ENCODE assay signal across 2 cellular contexts in the genomic region with DNA sequence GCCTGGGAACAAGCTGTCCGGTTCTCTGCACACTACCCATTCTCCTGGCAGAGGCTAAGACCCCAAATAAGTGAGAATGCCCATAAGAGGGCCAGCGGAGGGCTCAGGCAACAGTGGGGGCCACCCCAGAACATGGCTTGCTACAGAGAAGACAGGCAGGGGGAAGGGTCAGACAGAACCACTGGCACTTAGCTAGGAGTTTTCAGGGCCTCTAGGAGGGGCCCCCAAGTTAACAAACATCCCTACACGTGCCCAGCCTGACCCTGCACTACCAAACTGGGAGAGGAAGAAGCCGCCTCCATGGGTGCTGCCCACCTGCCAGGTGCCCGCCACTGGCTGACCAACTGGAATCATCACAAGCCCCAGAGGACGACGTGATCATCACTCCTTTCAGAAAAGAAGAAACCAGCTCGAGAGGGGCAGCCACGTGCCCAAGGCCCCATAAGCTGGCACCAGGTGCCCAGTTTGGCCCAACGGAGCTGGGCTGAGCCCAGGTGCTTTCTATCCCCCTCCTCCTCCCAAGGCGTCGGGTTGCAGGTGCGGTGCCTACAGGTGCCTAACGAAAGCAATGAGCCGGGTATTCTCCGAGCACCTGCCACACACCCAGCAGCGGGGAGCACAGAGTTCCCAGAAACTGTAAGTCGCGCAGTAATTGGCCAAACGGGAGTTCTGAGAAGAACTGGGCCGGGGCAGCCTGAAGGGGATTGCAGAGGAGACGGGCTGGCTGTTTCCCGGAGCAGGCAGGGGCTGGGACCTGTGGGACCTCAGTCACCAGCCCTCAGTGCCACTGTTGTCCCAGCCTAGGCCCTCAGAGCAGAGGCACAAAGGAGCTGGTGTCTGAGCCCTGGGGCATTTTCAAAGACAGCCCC.
TF ChIP-seq lines count a peak whose summit lies in the region.

No MANE protein-coding gene starts in this region.

TF ChIP-seq in SK-N-SH, 30 proteins besides CTCF, POLR2A, EP300 and RAD21 (continued from another document):
- TF ChIP-seq, protein P1, sequence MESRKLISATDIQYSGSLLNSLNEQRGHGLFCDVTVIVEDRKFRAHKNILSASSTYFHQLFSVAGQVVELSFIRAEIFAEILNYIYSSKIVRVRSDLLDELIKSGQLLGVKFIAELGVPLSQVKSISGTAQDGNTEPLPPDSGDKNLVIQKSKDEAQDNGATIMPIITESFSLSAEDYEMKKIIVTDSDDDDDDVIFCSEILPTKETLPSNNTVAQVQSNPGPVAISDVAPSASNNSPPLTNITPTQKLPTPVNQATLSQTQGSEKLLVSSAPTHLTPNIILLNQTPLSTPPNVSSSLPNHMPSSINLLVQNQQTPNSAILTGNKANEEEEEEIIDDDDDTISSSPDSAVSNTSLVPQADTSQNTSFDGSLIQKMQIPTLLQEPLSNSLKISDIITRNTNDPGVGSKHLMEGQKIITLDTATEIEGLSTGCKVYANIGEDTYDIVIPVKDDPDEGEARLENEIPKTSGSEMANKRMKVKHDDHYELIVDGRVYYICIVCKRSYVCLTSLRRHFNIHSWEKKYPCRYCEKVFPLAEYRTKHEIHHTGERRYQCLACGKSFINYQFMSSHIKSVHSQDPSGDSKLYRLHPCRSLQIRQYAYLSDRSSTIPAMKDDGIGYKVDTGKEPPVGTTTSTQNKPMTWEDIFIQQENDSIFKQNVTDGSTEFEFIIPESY (IDR thresholded peaks at IDR 0.05; ENCODE audit: borderline replicate concordance, low read depth) = no peak
- TF ChIP-seq JUND (IDR thresholded peaks at IDR 0.05) (no peak), GABPA (IDR thresholded peaks at IDR 0.05; ENCODE audit: low read depth) (no peak), NRF1 (IDR thresholded peaks at IDR 0.05; ENCODE audit: low read depth, low read length) (no peak), GATA2 (CRISPR knock-in tag; IDR thresholded peaks at IDR 0.05) (no peak), ELF1 (IDR thresholded peaks at IDR 0.05) (no peak), YY1 (IDR thresholded peaks at IDR 0.05; ENCODE audit: low read depth) (no peak), SIN3A (IDR thresholded peaks at IDR 0.05; ENCODE audit: borderline replicate concordance, low read depth, low read length) (no peak), MEF2A (IDR thresholded peaks at IDR 0.05; ENCODE audit: borderline replicate concordance, low read depth) (no peak), RXRA (IDR thresholded peaks at IDR 0.05; ENCODE audit: borderline replicate concordance, low read depth) (no peak), SMC3 (IDR thresholded peaks at IDR 0.05; ENCODE audit: low read depth, low read length) (no peak)
- TF ChIP-seq, protein P2, sequence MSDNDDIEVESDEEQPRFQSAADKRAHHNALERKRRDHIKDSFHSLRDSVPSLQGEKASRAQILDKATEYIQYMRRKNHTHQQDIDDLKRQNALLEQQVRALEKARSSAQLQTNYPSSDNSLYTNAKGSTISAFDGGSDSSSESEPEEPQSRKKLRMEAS (IDR thresholded peaks at IDR 0.05; ENCODE audit: low read depth) = no peak
- TF ChIP-seq, protein P3, sequence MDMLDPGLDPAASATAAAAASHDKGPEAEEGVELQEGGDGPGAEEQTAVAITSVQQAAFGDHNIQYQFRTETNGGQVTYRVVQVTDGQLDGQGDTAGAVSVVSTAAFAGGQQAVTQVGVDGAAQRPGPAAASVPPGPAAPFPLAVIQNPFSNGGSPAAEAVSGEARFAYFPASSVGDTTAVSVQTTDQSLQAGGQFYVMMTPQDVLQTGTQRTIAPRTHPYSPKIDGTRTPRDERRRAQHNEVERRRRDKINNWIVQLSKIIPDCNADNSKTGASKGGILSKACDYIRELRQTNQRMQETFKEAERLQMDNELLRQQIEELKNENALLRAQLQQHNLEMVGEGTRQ (IDR thresholded peaks at IDR 0.05; ENCODE audit: borderline replicate concordance, low read depth, low read length) = no peak

TF ChIP-seq in SK-N-SH treated with all-trans-retinoic acid at 6 μM for 48 hours, 23 proteins besides CTCF, POLR2A, EP300 and RAD21 (continued from another document):
- TF ChIP-seq, protein P4, sequence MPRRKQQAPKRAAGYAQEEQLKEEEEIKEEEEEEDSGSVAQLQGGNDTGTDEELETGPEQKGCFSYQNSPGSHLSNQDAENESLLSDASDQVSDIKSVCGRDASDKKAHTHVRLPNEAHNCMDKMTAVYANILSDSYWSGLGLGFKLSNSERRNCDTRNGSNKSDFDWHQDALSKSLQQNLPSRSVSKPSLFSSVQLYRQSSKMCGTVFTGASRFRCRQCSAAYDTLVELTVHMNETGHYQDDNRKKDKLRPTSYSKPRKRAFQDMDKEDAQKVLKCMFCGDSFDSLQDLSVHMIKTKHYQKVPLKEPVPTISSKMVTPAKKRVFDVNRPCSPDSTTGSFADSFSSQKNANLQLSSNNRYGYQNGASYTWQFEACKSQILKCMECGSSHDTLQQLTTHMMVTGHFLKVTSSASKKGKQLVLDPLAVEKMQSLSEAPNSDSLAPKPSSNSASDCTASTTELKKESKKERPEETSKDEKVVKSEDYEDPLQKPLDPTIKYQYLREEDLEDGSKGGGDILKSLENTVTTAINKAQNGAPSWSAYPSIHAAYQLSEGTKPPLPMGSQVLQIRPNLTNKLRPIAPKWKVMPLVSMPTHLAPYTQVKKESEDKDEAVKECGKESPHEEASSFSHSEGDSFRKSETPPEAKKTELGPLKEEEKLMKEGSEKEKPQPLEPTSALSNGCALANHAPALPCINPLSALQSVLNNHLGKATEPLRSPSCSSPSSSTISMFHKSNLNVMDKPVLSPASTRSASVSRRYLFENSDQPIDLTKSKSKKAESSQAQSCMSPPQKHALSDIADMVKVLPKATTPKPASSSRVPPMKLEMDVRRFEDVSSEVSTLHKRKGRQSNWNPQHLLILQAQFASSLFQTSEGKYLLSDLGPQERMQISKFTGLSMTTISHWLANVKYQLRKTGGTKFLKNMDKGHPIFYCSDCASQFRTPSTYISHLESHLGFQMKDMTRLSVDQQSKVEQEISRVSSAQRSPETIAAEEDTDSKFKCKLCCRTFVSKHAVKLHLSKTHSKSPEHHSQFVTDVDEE (CRISPR knock-in tag; IDR thresholded peaks at IDR 0.05) = no peak
- TF ChIP-seq, protein P5, sequence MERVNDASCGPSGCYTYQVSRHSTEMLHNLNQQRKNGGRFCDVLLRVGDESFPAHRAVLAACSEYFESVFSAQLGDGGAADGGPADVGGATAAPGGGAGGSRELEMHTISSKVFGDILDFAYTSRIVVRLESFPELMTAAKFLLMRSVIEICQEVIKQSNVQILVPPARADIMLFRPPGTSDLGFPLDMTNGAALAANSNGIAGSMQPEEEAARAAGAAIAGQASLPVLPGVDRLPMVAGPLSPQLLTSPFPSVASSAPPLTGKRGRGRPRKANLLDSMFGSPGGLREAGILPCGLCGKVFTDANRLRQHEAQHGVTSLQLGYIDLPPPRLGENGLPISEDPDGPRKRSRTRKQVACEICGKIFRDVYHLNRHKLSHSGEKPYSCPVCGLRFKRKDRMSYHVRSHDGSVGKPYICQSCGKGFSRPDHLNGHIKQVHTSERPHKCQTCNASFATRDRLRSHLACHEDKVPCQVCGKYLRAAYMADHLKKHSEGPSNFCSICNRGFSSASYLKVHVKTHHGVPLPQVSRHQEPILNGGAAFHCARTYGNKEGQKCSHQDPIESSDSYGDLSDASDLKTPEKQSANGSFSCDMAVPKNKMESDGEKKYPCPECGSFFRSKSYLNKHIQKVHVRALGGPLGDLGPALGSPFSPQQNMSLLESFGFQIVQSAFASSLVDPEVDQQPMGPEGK (CRISPR knock-in tag; IDR thresholded peaks at IDR 0.05; ENCODE audit: borderline replicate concordance) = no peak
- no peak for TF ChIP-seq RARB (CRISPR knock-in tag; IDR thresholded peaks at IDR 0.05)
- TF ChIP-seq ZFP3 (CRISPR knock-in tag; IDR thresholded peaks at IDR 0.05) = no peak
- TF ChIP-seq, protein P6, sequence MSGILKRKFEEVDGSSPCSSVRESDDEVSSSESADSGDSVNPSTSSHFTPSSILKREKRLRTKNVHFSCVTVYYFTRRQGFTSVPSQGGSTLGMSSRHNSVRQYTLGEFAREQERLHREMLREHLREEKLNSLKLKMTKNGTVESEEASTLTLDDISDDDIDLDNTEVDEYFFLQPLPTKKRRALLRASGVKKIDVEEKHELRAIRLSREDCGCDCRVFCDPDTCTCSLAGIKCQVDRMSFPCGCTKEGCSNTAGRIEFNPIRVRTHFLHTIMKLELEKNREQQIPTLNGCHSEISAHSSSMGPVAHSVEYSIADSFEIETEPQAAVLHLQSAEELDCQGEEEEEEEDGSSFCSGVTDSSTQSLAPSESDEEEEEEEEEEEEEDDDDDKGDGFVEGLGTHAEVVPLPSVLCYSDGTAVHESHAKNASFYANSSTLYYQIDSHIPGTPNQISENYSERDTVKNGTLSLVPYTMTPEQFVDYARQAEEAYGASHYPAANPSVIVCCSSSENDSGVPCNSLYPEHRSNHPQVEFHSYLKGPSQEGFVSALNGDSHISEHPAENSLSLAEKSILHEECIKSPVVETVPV (CRISPR knock-in tag; IDR thresholded peaks at IDR 0.05) = no peak
- TF ChIP-seq ZNF8 (CRISPR knock-in tag; IDR thresholded peaks at IDR 0.05) = no peak
- TF ChIP-seq TOX (CRISPR knock-in tag; IDR thresholded peaks at IDR 0.05; ENCODE audit: borderline replicate concordance) = no peak
- no peak for TF ChIP-seq BACH2 (CRISPR knock-in tag; IDR thresholded peaks at IDR 0.05; ENCODE audit: borderline replicate concordance)
- TF ChIP-seq ZC3H10 (CRISPR knock-in tag; IDR thresholded peaks at IDR 0.05) = no peak
- TF ChIP-seq ISL1 (CRISPR knock-in tag; IDR thresholded peaks at IDR 0.05) = no peak
- no peak for TF ChIP-seq ZFP30 (CRISPR knock-in tag; IDR thresholded peaks at IDR 0.05)
- TF ChIP-seq ZNF565 (CRISPR knock-in tag; conservative IDR thresholded peaks at IDR 0.05; ENCODE audit: low read depth) = no peak
- TF ChIP-seq PPARA (CRISPR knock-in tag; IDR thresholded peaks at IDR 0.05; ENCODE audit: borderline replicate concordance) = no peak
- TF ChIP-seq, protein P7, sequence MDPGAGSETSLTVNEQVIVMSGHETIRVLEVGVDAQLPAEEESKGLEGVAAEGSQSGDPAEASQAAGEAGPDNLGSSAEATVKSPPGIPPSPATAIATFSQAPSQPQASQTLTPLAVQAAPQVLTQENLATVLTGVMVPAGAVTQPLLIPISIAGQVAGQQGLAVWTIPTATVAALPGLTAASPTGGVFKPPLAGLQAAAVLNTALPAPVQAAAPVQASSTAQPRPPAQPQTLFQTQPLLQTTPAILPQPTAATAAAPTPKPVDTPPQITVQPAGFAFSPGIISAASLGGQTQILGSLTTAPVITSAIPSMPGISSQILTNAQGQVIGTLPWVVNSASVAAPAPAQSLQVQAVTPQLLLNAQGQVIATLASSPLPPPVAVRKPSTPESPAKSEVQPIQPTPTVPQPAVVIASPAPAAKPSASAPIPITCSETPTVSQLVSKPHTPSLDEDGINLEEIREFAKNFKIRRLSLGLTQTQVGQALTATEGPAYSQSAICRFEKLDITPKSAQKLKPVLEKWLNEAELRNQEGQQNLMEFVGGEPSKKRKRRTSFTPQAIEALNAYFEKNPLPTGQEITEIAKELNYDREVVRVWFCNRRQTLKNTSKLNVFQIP (CRISPR knock-in tag; IDR thresholded peaks at IDR 0.05; ENCODE audit: borderline replicate concordance, low read depth) = no peak
- TF ChIP-seq TCF4 (CRISPR knock-in tag; IDR thresholded peaks at IDR 0.05; ENCODE audit: borderline replicate concordance) = no peak
- no peak for TF ChIP-seq CSDC2 (CRISPR knock-in tag; IDR thresholded peaks at IDR 0.05)
- TF ChIP-seq SNAI2 (CRISPR knock-in tag; IDR thresholded peaks at IDR 0.05) = no peak
- TF ChIP-seq ESRRG (CRISPR knock-in tag; IDR thresholded peaks at IDR 0.05) = no peak
